In genomic region chr17:27541326-27542023, GRCh38 we compare ENCODE assay signal across 14 cellular contexts.
DNase-seq lines count a peak whose midpoint lies in the region; ATAC-seq, FAIRE-seq and TF ChIP-seq lines count a peak whose summit lies in the region.
"Had no signal": no experiment of that assay in that cellular context is flagged by ENCODE, and none has a peak within 500 bp of the region (broad histone marks: within the 10 kb centered on the region; RNA-seq: fewer than 3 reads in every experiment).

No MANE protein-coding gene starts in this region.

- H3K27ac Mint-ChIP-seq in activated naive CD4-positive, alpha-beta T cell treated with anti-CD3 and anti-CD28 coated beads for 36 hours: peak overlapping the region; percentile 11
- peak overlapping the region; percentile 20 for H3K27ac Mint-ChIP-seq in astrocyte (ENCODE audit: unreplicated experiment)
- H3K27ac Mint-ChIP-seq: nephron; stimulated activated naive CD8-positive, alpha-beta T cell treated with anti-CD3 and anti-CD28 coated beads, Interleukin-15, Interleukin-2, amounts not matched to agents 100 ng/mL and 50 ng/mL, for 24 hours had no signal

- WGBS in transverse colon (ENCODE audit: low coverage in 1 of 2), 2 donors: 78% methylated on average over 5 of the region's 5 CpGs; no CpG with 5 or more reads in 1 of the 2 donors

- TF ChIP-seq POLR2A in transverse colon (IDR thresholded peaks at IDR 0.05): no peak

- H3K4me1 Mint-ChIP-seq in activated naive CD4-positive, alpha-beta T cell treated with anti-CD3 and anti-CD28 coated beads for 36 hours (ENCODE audit: low read depth): peaks cover 82% of the 10 kb centered on the region
- H3K4me1 Mint-ChIP-seq in astrocyte (ENCODE audit: low read depth, unreplicated experiment): peaks cover 61% of the 10 kb centered on the region

- H3K27ac ChIP-seq in astrocyte (ENCODE audit: low read depth, low read length): no peak overlapping the region
- peak overlapping the region; percentile 84 for H3K27ac ChIP-seq in lower lobe of right lung
- peak overlapping the region; percentile 64 to 85 (median 73) for H3K27ac ChIP-seq in transverse colon
- H3K27ac ChIP-seq: WERI-Rb-1 had no signal

- H3K4me2 ChIP-seq in astrocyte (ENCODE audit: low read length): no peak overlapping the region

- H3K27me3 ChIP-seq in astrocyte (ENCODE audit: insufficient read depth, low read length): no peaks in the 10 kb centered on the region
- no peaks in the 10 kb centered on the region for H3K27me3 ChIP-seq in lower lobe of right lung (ENCODE audit: low read depth)
- no peaks in the 10 kb centered on the region for H3K27me3 ChIP-seq in transverse colon

- TF ChIP-seq EP300 in transverse colon (IDR thresholded peaks at IDR 0.05; ENCODE audit: low read depth): no peak

- no peak overlapping the region for H2AFZ ChIP-seq in astrocyte (ENCODE audit: low read depth, low read length)

- peaks cover 81% of the 10 kb centered on the region for H3K79me2 ChIP-seq in astrocyte (ENCODE audit: insufficient read depth, low read length)

- no peak for FAIRE-seq in astrocyte (lab: Jason Lieb, UNC)
- FAIRE-seq: keratinocyte had no signal

- no peak for TF ChIP-seq CTCF in astrocyte (IDR thresholded peaks at IDR 0.05; ENCODE audit: insufficient read depth, low read depth, low read length)
- TF ChIP-seq CTCF in lower lobe of right lung (IDR thresholded peaks at IDR 0.05): no peak
- TF ChIP-seq CTCF in transverse colon (IDR thresholded peaks at IDR 0.05): no peak

- ATAC-seq in lower lobe of right lung (no peak), GM21390 (IDR thresholded peaks at IDR 0.05; ENCODE audit: unreplicated experiment) (no peak)

- H3K9me3 Mint-ChIP-seq in activated naive CD4-positive, alpha-beta T cell treated with anti-CD3 and anti-CD28 coated beads for 36 hours: no peaks in the 10 kb centered on the region
- no peaks in the 10 kb centered on the region for H3K9me3 Mint-ChIP-seq in astrocyte (ENCODE audit: unreplicated experiment)
- H3K9me3 Mint-ChIP-seq: nephron; stimulated activated naive CD8-positive, alpha-beta T cell treated with anti-CD3 and anti-CD28 coated beads, Interleukin-15, Interleukin-2, amounts not matched to agents 100 ng/mL and 50 ng/mL, for 24 hours had no signal

- H3K4me3 ChIP-seq in astrocyte (ENCODE audit: insufficient read depth, low read depth, low read length) (no peak overlapping the region), lower lobe of right lung (no peak overlapping the region), transverse colon (no peak overlapping the region)

- H3K9ac ChIP-seq in astrocyte (ENCODE audit: low read length): no peak overlapping the region

- peaks cover 57% of the 10 kb centered on the region for H3K4me1 ChIP-seq in astrocyte (ENCODE audit: insufficient read depth, low read length)
- H3K4me1 ChIP-seq in lower lobe of right lung: peaks cover 66% of the 10 kb centered on the region
- peaks cover 24 to 57% (median 30%) of the 10 kb centered on the region in 4 donors for H3K4me1 ChIP-seq in transverse colon

- peaks cover 5% of the 10 kb centered on the region for H3K36me3 Mint-ChIP-seq in activated naive CD4-positive, alpha-beta T cell treated with anti-CD3 and anti-CD28 coated beads for 36 hours (ENCODE audit: low read depth)
- H3K36me3 Mint-ChIP-seq in astrocyte (ENCODE audit: low read depth, unreplicated experiment): peaks cover 8% of the 10 kb centered on the region

- CTCF ChIA-PET in activated naive CD4-positive, alpha-beta T cell treated with anti-CD3 and anti-CD28 coated beads for 36 hours (lab: Charles Lee): interaction anchor here (0.6 to 1.3 kb wide), 2 partner anchors 37 to 68 kb away, joined by 3 read pairs; no protein-coding TSS in a partner anchor

- no peak overlapping the region for H3K4me3 Mint-ChIP-seq in activated naive CD4-positive, alpha-beta T cell treated with anti-CD3 and anti-CD28 coated beads for 36 hours
- peak overlapping the region; percentile 30 for H3K4me3 Mint-ChIP-seq in astrocyte (ENCODE audit: unreplicated experiment)
- H3K4me3 Mint-ChIP-seq: nephron; stimulated activated naive CD8-positive, alpha-beta T cell treated with anti-CD3 and anti-CD28 coated beads, Interleukin-15, Interleukin-2, amounts not matched to agents 100 ng/mL and 50 ng/mL, for 24 hours had no signal

- intact Hi-C loops in activated naive CD4-positive, alpha-beta T cell treated with anti-CD3 and anti-CD28 coated beads for 36 hours (cut with micrococcal nuclease): loop anchor here (5.0 to 10.0 kb wide), 2 partner anchors 154 to 503 kb away; partner anchors contain the start of gene NLK
- intact Hi-C loops in lower lobe of right lung (cut with DNase I) (no loop called here), transverse colon (cut with DNase I; ENCODE audit: low total_unique reads) (no loop called here)

- in situ Hi-C loops in transverse colon (cut with MboI; ENCODE audit: low pct_ligation_motif_present in 1 of 4, low pct_unique_long_range_greater_than_20kb in 1 of 4, low sequenced_read_pairs in 3 of 4): loop anchor here in 1 of 4 donors (25.0 kb wide), 1 partner anchor 179 kb away; no protein-coding TSS in a partner anchor

- no peaks in the 10 kb centered on the region for H3K27me3 Mint-ChIP-seq in activated naive CD4-positive, alpha-beta T cell treated with anti-CD3 and anti-CD28 coated beads for 36 hours (ENCODE audit: low read depth)
- no peaks in the 10 kb centered on the region for H3K27me3 Mint-ChIP-seq in astrocyte (ENCODE audit: low read depth, unreplicated experiment)

- peaks cover 73% of the 10 kb centered on the region for H4K20me1 ChIP-seq in astrocyte (ENCODE audit: insufficient read depth, low read length)

- no peak for DNase-seq in activated naive CD4-positive, alpha-beta T cell treated with anti-CD3 and anti-CD28 coated beads for 36 hours
- DNase-seq in activated naive CD4-positive, alpha-beta T cell treated with anti-CD3 and anti-CD28 coated beads, Interleukin-2, amount 50 U/mL, for 16 hours: no peak
- DNase-seq in astrocyte (ENCODE audit: low read depth) (no peak), lower lobe of right lung (no peak), transverse colon (no peak), iPS-NIHi7 (ENCODE audit: extremely low spot score) (no peak), OCI-M1 (lab: John Stamatoyannopoulos, UW) (no peak)
- DNase-seq: activated T-cell treated with anti-CD3 and anti-CD28 coated beads, Interleukin-2, amount 50 U/mL, for 1 hour; DMS 273 treated with DMSO at 0.1 percent for 48 hours; WERI-Rb-1 had no signal

- H3K9me3 ChIP-seq in astrocyte (ENCODE audit: insufficient read depth, low read depth, low read length) (no peaks in the 10 kb centered on the region), lower lobe of right lung (no peaks in the 10 kb centered on the region), transverse colon (no peaks in the 10 kb centered on the region)

- H3K36me3 ChIP-seq in astrocyte (ENCODE audit: insufficient read depth, low read length): no peaks in the 10 kb centered on the region
- H3K36me3 ChIP-seq in lower lobe of right lung: no peaks in the 10 kb centered on the region
- no peaks in the 10 kb centered on the region for H3K36me3 ChIP-seq in transverse colon
- H3K36me3 ChIP-seq: WERI-Rb-1 had no signal
